Comparison of ENCODE assay signal across 8 cellular contexts in genomic region chr4:687048-687974, GRCh38. TPM values are rescaled to one million over a fixed set of nuclear protein-coding genes. Genes with fewer than 3 reads are reported as not detected.
DNase-seq lines count a peak whose midpoint lies in the region; ATAC-seq and TF ChIP-seq lines count a peak whose summit lies in the region.

No MANE protein-coding gene starts in this region.

- BruUV-seq in Panc1 (replicated peaks; lab: Mats Ljungman, UMichigan), result no TSS peak

- CTCF ChIA-PET in Panc1 (lab: Charles Lee), result no interaction called here

- peaks cover 24% of the 10 kb centered on the region for H3K4me1 ChIP-seq in Panc1 (ENCODE audit: control insufficient read depth, insufficient read depth, low read length)

- H3K36me3 ChIP-seq in Panc1 (ENCODE audit: control insufficient read depth, insufficient read depth, low read length), result no peaks in the 10 kb centered on the region

- peak; percentile 86 for ATAC-seq in Panc1
- ATAC-seq in omental fat pad (ENCODE audit: low FRiP score), result peak; percentile 87
- ATAC-seq in HG02798 (IDR thresholded peaks at IDR 0.05; ENCODE audit: poor library complexity, unreplicated experiment), result no peak

- H3K4me3 Mint-ChIP-seq in activated CD4-positive, alpha-beta T cell treated with anti-CD3 and anti-CD28 coated beads, Interleukin-2, amount 10 ng/mL, durations not matched to agents 24 days and 14 days, result no peak overlapping the region

- H3K27ac ChIP-seq in Panc1 (ENCODE audit: low read length), result peak overlapping the region; percentile 76

- POLR2A ChIA-PET in Panc1 (lab: Charles Lee), result no interaction called here

- DNase-seq in CD1c-positive myeloid dendritic cell (ENCODE audit: extremely low spot score) (peak; percentile 94), Panc1 (ENCODE audit: low read depth, low spot score) (peak; percentile 68), fibroblast of gingiva (ENCODE audit: low read depth) (peak; percentile 87), omental fat pad (ENCODE audit: low spot score) (peak; percentile 77), NCI-H2196 (lab: John Stamatoyannopoulos, UW; ENCODE audit: unreplicated experiment) (no peak), NCI-H1930 (lab: John Stamatoyannopoulos, UW) (no peak)
- DNase-seq in activated CD4-positive, alpha-beta T cell treated with anti-CD3 and anti-CD28 coated beads, Interleukin-2, amount 10 ng/mL, durations not matched to agents 24 days and 14 days, result no peak

- no peaks in the 10 kb centered on the region for H3K36me3 Mint-ChIP-seq in activated CD4-positive, alpha-beta T cell treated with anti-CD3 and anti-CD28 coated beads, Interleukin-2, amount 10 ng/mL, durations not matched to agents 24 days and 14 days (ENCODE audit: low read depth)

- no peak overlapping the region for H3K27ac Mint-ChIP-seq in activated CD4-positive, alpha-beta T cell treated with anti-CD3 and anti-CD28 coated beads, Interleukin-2, amount 10 ng/mL, durations not matched to agents 24 days and 14 days

- TF ChIP-seq CTCF in Panc1 (IDR thresholded peaks at IDR 0.05) (no peak), omental fat pad (IDR thresholded peaks at IDR 0.05) (no peak)

- H3K9me3 ChIP-seq in Panc1 (ENCODE audit: control insufficient read depth, insufficient read depth, low read depth, low read length), result no peaks in the 10 kb centered on the region

- H3K9me3 Mint-ChIP-seq in activated CD4-positive, alpha-beta T cell treated with anti-CD3 and anti-CD28 coated beads, Interleukin-2, amount 10 ng/mL, durations not matched to agents 24 days and 14 days, result no peaks in the 10 kb centered on the region

- H3K4me1 Mint-ChIP-seq in activated CD4-positive, alpha-beta T cell treated with anti-CD3 and anti-CD28 coated beads, Interleukin-2, amount 10 ng/mL, durations not matched to agents 24 days and 14 days, result peaks cover 4% of the 10 kb centered on the region

- H3K4me3 ChIP-seq in Panc1 (ENCODE audit: low read depth in 2 of 2, low read length in 2 of 2), result no peak overlapping the region

- intact Hi-C loops in Panc1 (cut with micrococcal nuclease; ENCODE audit: unreplicated experiment), result no loop called here
- intact Hi-C loops in activated CD4-positive, alpha-beta T cell treated with anti-CD3 and anti-CD28 coated beads, Interleukin-2, amount 10 ng/mL, durations not matched to agents 24 days and 14 days (cut with micrococcal nuclease), result no loop called here

- H3K27me3 ChIP-seq in Panc1 (ENCODE audit: control insufficient read depth, insufficient read depth, low read length), result no peaks in the 10 kb centered on the region

- peaks cover 15% of the 10 kb centered on the region for H3K27me3 Mint-ChIP-seq in activated CD4-positive, alpha-beta T cell treated with anti-CD3 and anti-CD28 coated beads, Interleukin-2, amount 10 ng/mL, durations not matched to agents 24 days and 14 days

- in situ Hi-C loops in Panc1 (cut with HindIII; ENCODE audit: low pct_unique_long_range_greater_than_20kb, low sequenced_read_pairs), result no loop called here

RNA-seq across cellular contexts. Expression of gene SLC49A3, which starts 1.6 kb away (rescaled TPM):
- total RNA-seq in Panc1 (2021; ENCODE audit: unreplicated experiment) (0.62 TPM), omental fat pad (10 to 100 TPM in 3 of 4 donors, 1 to 10 TPM in 1; 9.4 to 21.1 (median 19.0) TPM)
- 0.59 TPM for polyA plus RNA-seq in Panc1 (2012; ENCODE audit: insufficient read length)
- total RNA-seq in activated CD4-positive, alpha-beta T cell treated with anti-CD3 and anti-CD28 coated beads, Interleukin-2, amount 10 ng/mL, durations not matched to agents 24 days and 14 days, result 0.40 and 0.72 TPM in 2 replicates

RNA-seq across cellular contexts. Expression of gene MYL5, which starts 13.0 kb away (rescaled TPM):
- total RNA-seq in Panc1 (2021; ENCODE audit: unreplicated experiment) (12.0 TPM), omental fat pad (10 to 100 TPM in 1 of 4 donors, 1 to 10 TPM in 3; 8.7 to 19.0 (median 9.4) TPM)
- polyA plus RNA-seq in Panc1 (2012; ENCODE audit: insufficient read length), result 14.5 TPM
- total RNA-seq in activated CD4-positive, alpha-beta T cell treated with anti-CD3 and anti-CD28 coated beads, Interleukin-2, amount 10 ng/mL, durations not matched to agents 24 days and 14 days, result 23.4 and 24.7 TPM in 2 replicates

RNA-seq across cellular contexts. Expression of gene ATP5ME, which starts 13.2 kb away (rescaled TPM):
- 257 TPM for total RNA-seq in Panc1 (2021; ENCODE audit: unreplicated experiment)
- polyA plus RNA-seq in Panc1 (2012; ENCODE audit: insufficient read length), result 535 TPM
- 100 to 1,000 TPM in 2 of 4 donors, 10 to 100 TPM in 2; 54.3 to 147 (median 107) TPM for total RNA-seq in omental fat pad
- total RNA-seq in activated CD4-positive, alpha-beta T cell treated with anti-CD3 and anti-CD28 coated beads, Interleukin-2, amount 10 ng/mL, durations not matched to agents 24 days and 14 days, result 232 TPM in 2 replicates

RNA-seq across cellular contexts. Expression of gene PCGF3, which starts 18.3 kb away (rescaled TPM):
- total RNA-seq in Panc1 (2021; ENCODE audit: unreplicated experiment) (44.6 TPM), omental fat pad (10 to 100 TPM; 31.0 to 67.1 (median 48.8) TPM)
- 65.6 TPM for polyA plus RNA-seq in Panc1 (2012; ENCODE audit: insufficient read length)
- total RNA-seq in activated CD4-positive, alpha-beta T cell treated with anti-CD3 and anti-CD28 coated beads, Interleukin-2, amount 10 ng/mL, durations not matched to agents 24 days and 14 days, result 32.1 and 34.5 TPM in 2 replicates

Comparison
In these comparisons a context has a peak if more than half of its experiments do, and no peak if none do; other contexts are left out.
1. DNase-seq: peak in CD1c-positive myeloid dendritic cell (single experiment), Panc1 (single experiment), fibroblast of gingiva (single experiment) and omental fat pad (single experiment); none in NCI-H2196 (single experiment), activated CD4-positive, alpha-beta T cell treated with anti-CD3 and anti-CD28 coated beads, Interleukin-2, amount 10 ng/mL, durations not matched to agents 24 days and 14 days (single experiment) and NCI-H1930 (0 of 2).